ENCODE assay signal across 11 cellular contexts in the genomic region with DNA sequence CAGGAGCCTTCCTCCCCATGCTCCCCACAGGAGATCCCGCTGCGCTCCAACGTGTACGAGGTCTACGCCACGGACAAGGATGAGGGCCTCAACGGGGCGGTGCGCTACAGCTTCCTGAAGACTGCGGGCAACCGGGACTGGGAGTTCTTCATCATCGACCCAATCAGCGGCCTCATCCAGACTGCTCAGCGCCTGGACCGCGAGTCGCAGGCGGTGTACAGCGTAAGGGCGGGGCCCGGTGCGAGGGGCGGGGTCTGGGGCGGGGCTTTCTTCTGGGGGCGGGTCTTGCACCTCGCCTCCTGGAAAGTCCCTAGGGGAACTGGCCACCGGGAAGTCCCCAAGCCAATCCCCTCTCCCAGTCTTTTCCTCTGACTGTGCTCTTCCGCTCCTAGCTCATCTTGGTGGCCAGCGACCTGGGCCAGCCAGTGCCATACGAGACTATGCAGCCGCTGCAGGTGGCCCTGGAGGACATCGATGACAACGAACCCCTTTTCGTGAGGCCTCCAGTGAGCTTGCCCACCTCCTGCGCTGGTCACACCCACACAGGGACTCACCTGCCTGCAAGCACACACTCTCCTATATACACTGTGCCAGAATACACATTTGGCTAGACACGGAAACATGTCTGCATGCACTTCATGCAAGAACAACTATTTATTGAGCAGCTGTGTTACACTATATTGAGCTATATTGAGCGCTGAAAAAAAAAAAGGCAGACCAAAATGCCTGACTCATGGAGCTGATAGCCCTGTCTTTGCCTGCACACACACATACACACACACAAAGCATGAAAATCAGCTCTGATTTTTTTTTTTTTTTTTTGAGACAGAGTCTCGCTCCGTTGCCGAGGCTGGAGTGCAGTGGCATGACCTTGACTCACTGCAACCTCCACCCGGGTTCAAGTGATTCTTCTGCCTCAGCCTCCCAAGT. TPM values are rescaled to one million over a fixed set of nuclear protein-coding genes. Genes with fewer than 3 reads are reported as not detected.
DNase-seq lines count a peak whose midpoint lies in the region; ATAC-seq and TF ChIP-seq lines count a peak whose summit lies in the region.
"Had no signal": no experiment of that assay in that cellular context is flagged by ENCODE, and none has a peak within 500 bp of the region (broad histone marks: within the 10 kb centered on the region; RNA-seq: fewer than 3 reads in every experiment).

No MANE protein-coding gene starts in this region.

- DNase-seq in H9, result peak; percentile 94
- peak; percentile 71 for DNase-seq in WTC11 (ENCODE audit: low spot score)
- DNase-seq in psoas muscle, result no peak
- DNase-seq in RKO (ENCODE audit: low spot score), result no peak
- no peak for DNase-seq in WERI-Rb-1
- DNase-seq in activated naive CD8-positive, alpha-beta T cell treated with anti-CD3 and anti-CD28 coated beads, Interleukin-2, amount 50 U/mL, for 24 hours, result no peak
- DNase-seq: cerebellar nuclear complex, DMS79, T-helper 2 cell had no signal

- H3K18ac ChIP-seq in H9 (ENCODE audit: insufficient read length, low read depth, low read length), result no peak overlapping the region

- no peaks in the 10 kb centered on the region for H3K79me2 ChIP-seq in H9 (ENCODE audit: insufficient read depth, low read length)

- WGBS in H9 (ENCODE audit: extremely low coverage, insufficient read length, low lambda C conversion rate), result no CpG with 5 or more reads among the region's 41 CpGs
- 44 to 53% (median 52%) methylated on average over 41 of the region's 41 CpGs for WGBS in psoas muscle, 3 donors

- H2AFZ ChIP-seq in H9 (ENCODE audit: low read length), result no peak overlapping the region

- CTCF ChIA-PET in WTC11 (lab: Charles Lee), result interaction anchor here (0.5 to 3.1 kb wide), 16 partner anchors 9 to 1935 kb away, joined by 3 to 21 read pairs (median 5); a partner anchor contains a TSS

- peak overlapping the region; percentile 34 for H3K4me2 ChIP-seq in H9 (ENCODE audit: insufficient read depth, insufficient read length, low read length)

- no peak overlapping the region for H2BK20ac ChIP-seq in H9 (ENCODE audit: low read depth, low read length, poor library complexity, severe bottlenecking)

- POLR2A ChIA-PET in WTC11 (lab: Charles Lee), result interaction anchor here (0.6 to 1.1 kb wide), 3 partner anchors 13 to 526 kb away, joined by 3 to 4 read pairs (median 3); no protein-coding TSS in a partner anchor

- H3K9me3 ChIP-seq in H9 (ENCODE audit: control insufficient read depth, low read depth, low read length) (no peaks in the 10 kb centered on the region), iPS-20b (ENCODE audit: insufficient read depth, low read depth, low read length) (no peaks in the 10 kb centered on the region), psoas muscle (no peaks in the 10 kb centered on the region), WERI-Rb-1 (ENCODE audit: severe bottlenecking) (no peaks in the 10 kb centered on the region)

- H3K9ac ChIP-seq in H9 (ENCODE audit: extremely low read depth, insufficient read length, low read length) (no peak overlapping the region), iPS-20b (ENCODE audit: low read depth, low read length) (no peak overlapping the region)

- TF ChIP-seq CTCF in H9 (conservative IDR thresholded peaks at IDR 0.05), result no peak
- no peak for TF ChIP-seq CTCF in WTC11 (IDR thresholded peaks at IDR 0.05)
- TF ChIP-seq CTCF in psoas muscle (IDR thresholded peaks at IDR 0.05), result no peak
- TF ChIP-seq CTCF in WERI-Rb-1 (IDR thresholded peaks at IDR 0.05; ENCODE audit: low read depth, low read length), result no peak

- H3K27ac ChIP-seq in H9 (ENCODE audit: insufficient read length, low read depth, low read length) (no peak overlapping the region), iPS-20b (ENCODE audit: low read length) (no peak overlapping the region), psoas muscle (no peak overlapping the region), WERI-Rb-1 (no peak overlapping the region)

- H3K4me1 ChIP-seq in H9 (ENCODE audit: insufficient read depth, low read length) (no peaks in the 10 kb centered on the region), iPS-20b (ENCODE audit: insufficient read depth, low read length) (no peaks in the 10 kb centered on the region), psoas muscle (no peaks in the 10 kb centered on the region)

- H3K9me3 Mint-ChIP-seq in H9 (no peaks in the 10 kb centered on the region), WTC11 (no peaks in the 10 kb centered on the region)
- H3K9me3 Mint-ChIP-seq in activated naive CD8-positive, alpha-beta T cell treated with anti-CD3 and anti-CD28 coated beads, Interleukin-2, amount 50 U/mL, for 24 hours, result no peaks in the 10 kb centered on the region

- H3K27me3 ChIP-seq in H9 (ENCODE audit: insufficient read depth, low read length) (0 out of 2 replicates have a peak, but pooled peaks cover 3% of the 10 kb centered on the region), iPS-20b (ENCODE audit: insufficient read depth, low read length) (peaks cover 22% of the 10 kb centered on the region), psoas muscle (ENCODE audit: insufficient read depth in 3 of 3, low read length in 2 of 3) (no peaks in the 10 kb centered on the region), WERI-Rb-1 (ENCODE audit: insufficient read depth, low read depth, severe bottlenecking) (no peaks in the 10 kb centered on the region)

- H3K27me3 Mint-ChIP-seq in H9 (ENCODE audit: low read depth) (peaks cover 30% of the 10 kb centered on the region), WTC11 (ENCODE audit: low read depth) (peaks cover 18% of the 10 kb centered on the region)
- H3K27me3 Mint-ChIP-seq in activated naive CD8-positive, alpha-beta T cell treated with anti-CD3 and anti-CD28 coated beads, Interleukin-2, amount 50 U/mL, for 24 hours, result no peaks in the 10 kb centered on the region

- no peak overlapping the region for H3K4ac ChIP-seq in H9 (ENCODE audit: low read depth, low read length)

- ATAC-seq in WTC11, result peak; percentile 96
- ATAC-seq in psoas muscle, result peak in 3 of 4 donors; percentile 21 to 48 (median 40)
- no peak for ATAC-seq in HG03175 (IDR thresholded peaks at IDR 0.05; ENCODE audit: unreplicated experiment)
- no peak for ATAC-seq in activated naive CD8-positive, alpha-beta T cell treated with anti-CD3 and anti-CD28 coated beads, Interleukin-2, amount 50 U/mL, for 24 hours

- H4K8ac ChIP-seq in H9 (replicated peaks; ENCODE audit: insufficient read length, low read depth, low read length), result no peak overlapping the region

- H3K4me3 ChIP-seq in iPS-20b (ENCODE audit: low read length), result peak overlapping the region; percentile 15; the same call in 1 of the 2 replicates
- no peak overlapping the region for H3K4me3 ChIP-seq in psoas muscle
- H3K4me3 ChIP-seq in WERI-Rb-1 (ENCODE audit: low read depth, low read length), result no peak overlapping the region

- no peak overlapping the region for H2BK5ac ChIP-seq in H9 (ENCODE audit: insufficient read length, low read length)

- no peaks in the 10 kb centered on the region for H3K23me2 ChIP-seq in H9 (ENCODE audit: insufficient read length, low read depth, low read length, poor library complexity, severe bottlenecking)

- H2BK12ac ChIP-seq in H9 (ENCODE audit: insufficient read length, low read depth, low read length), result no peak overlapping the region

- H3K36me3 Mint-ChIP-seq in H9 (ENCODE audit: insufficient read depth in 1 of 3, low read depth in 3 of 3) (no peaks in the 10 kb centered on the region), WTC11 (no peaks in the 10 kb centered on the region)
- no peaks in the 10 kb centered on the region for H3K36me3 Mint-ChIP-seq in activated naive CD8-positive, alpha-beta T cell treated with anti-CD3 and anti-CD28 coated beads, Interleukin-2, amount 50 U/mL, for 24 hours (ENCODE audit: low read depth)

- no peak overlapping the region for H3K56ac ChIP-seq in H9 (ENCODE audit: insufficient read length, low read depth, low read length)

- H4K91ac ChIP-seq in H9 (ENCODE audit: insufficient read length, low read depth, low read length), result no peak overlapping the region

- no peak overlapping the region for H3T11ph ChIP-seq in H9 (ENCODE audit: low read length)

- H4K5ac ChIP-seq in H9 (ENCODE audit: insufficient read length, low read depth, low read length), result no peak overlapping the region

- no peak overlapping the region for H3K27ac Mint-ChIP-seq in H9
- H3K27ac Mint-ChIP-seq in WTC11, result no peak overlapping the region
- H3K27ac Mint-ChIP-seq in activated naive CD8-positive, alpha-beta T cell treated with anti-CD3 and anti-CD28 coated beads, Interleukin-2, amount 50 U/mL, for 24 hours, result no peak overlapping the region

- no peaks in the 10 kb centered on the region for H3K79me1 ChIP-seq in H9 (ENCODE audit: insufficient read depth, low read depth, low read length, poor library complexity, severe bottlenecking)

- no peak overlapping the region for H3K23ac ChIP-seq in H9 (ENCODE audit: insufficient read length, low read depth, low read length)

- H2AK5ac ChIP-seq in H9 (ENCODE audit: insufficient read length, low read length), result no peak overlapping the region

- H4K20me1 ChIP-seq in H9 (ENCODE audit: control insufficient read depth, insufficient read depth, insufficient read length), result no peaks in the 10 kb centered on the region

- intact Hi-C loops in psoas muscle (cut with DNase I), result loop anchor here in 1 of 2 donors (5.0 kb wide), 1 partner anchor 419 kb away; no protein-coding TSS in a partner anchor

- H3K4me3 Mint-ChIP-seq in H9 (peak overlapping the region in 1 of 2 experiments; percentile 42; a peak in 2 of 5 replicates), WTC11 (peak overlapping the region; percentile 60)
- no peak overlapping the region for H3K4me3 Mint-ChIP-seq in activated naive CD8-positive, alpha-beta T cell treated with anti-CD3 and anti-CD28 coated beads, Interleukin-2, amount 50 U/mL, for 24 hours

- peaks cover 4% of the 10 kb centered on the region in 2 experiments for H3K4me1 Mint-ChIP-seq in H9
- H3K4me1 Mint-ChIP-seq in WTC11, result peaks cover 3% of the 10 kb centered on the region
- peaks cover 2% of the 10 kb centered on the region for H3K4me1 Mint-ChIP-seq in activated naive CD8-positive, alpha-beta T cell treated with anti-CD3 and anti-CD28 coated beads, Interleukin-2, amount 50 U/mL, for 24 hours

- H2BK15ac ChIP-seq in H9 (ENCODE audit: low read depth, low read length), result no peak overlapping the region

- H3K14ac ChIP-seq in H9 (ENCODE audit: insufficient read depth, low read length), result no peak overlapping the region; the same call in 1 of the 2 replicates

- H2BK120ac ChIP-seq in H9 (ENCODE audit: low read depth, low read length, poor library complexity, severe bottlenecking), result no peak overlapping the region

- H3K36me3 ChIP-seq in iPS-20b (ENCODE audit: insufficient read depth, low read depth, low read length), result no peaks in the 10 kb centered on the region
- no peaks in the 10 kb centered on the region for H3K36me3 ChIP-seq in psoas muscle (ENCODE audit: insufficient read depth in 1 of 2, low read depth in 1 of 2)
- H3K36me3 ChIP-seq in WERI-Rb-1, result peaks cover 38% of the 10 kb centered on the region

TF ChIP-seq in WTC11, 78 proteins besides CTCF, POLR2A, EP300 and RAD21 (continues in another document):
- no peak for TF ChIP-seq SOX15 (CRISPR knock-in tag; IDR thresholded peaks at IDR 0.05)

RNA-seq across cellular contexts. Expression of a gene that starts 32.7 kb away (rescaled TPM):
- total RNA-seq in H9 (2021) (0.11 and 0.31 TPM in 2 replicates), WTC11 (2021) (0.74 to 1.3 TPM (median 0.78 TPM) in 3 replicates), psoas muscle (10 to 100 TPM; 12.5 to 20.4 (median 15.9) TPM)
- 10 to 100 TPM; 14.8 to 21.8 (median 19.0) TPM for polyA plus RNA-seq in psoas muscle

RNA-seq across cellular contexts. Expression of a gene that starts 45.0 kb away (rescaled TPM):
- total RNA-seq in H9 (2021), result 336 and 346 TPM in 2 replicates
- total RNA-seq in WTC11 (2021), result 397 to 474 TPM (median 462 TPM) in 3 replicates
- total RNA-seq in psoas muscle, result 1,000 to 10,000 TPM in 3 of 4 donors, 100 to 1,000 TPM in 1; 885 to 1,725 (median 1,143) TPM
- polyA plus RNA-seq in psoas muscle, result 1,000 to 10,000 TPM in 1 of 3 donors, 100 to 1,000 TPM in 2; 634 to 1,049 (median 695) TPM

Comparison
In these comparisons a context has a peak if more than half of its experiments do, and no peak if none do; other contexts are left out.
1. DNase-seq: peak in H9 (single experiment) and WTC11 (single experiment); none in psoas muscle (0 of 2), RKO (single experiment), WERI-Rb-1 (single experiment) and activated naive CD8-positive, alpha-beta T cell treated with anti-CD3 and anti-CD28 coated beads, Interleukin-2, amount 50 U/mL, for 24 hours (single experiment).
2. ATAC-seq: peak in WTC11 (single experiment) and psoas muscle (3 of 4); none in HG03175 (single experiment) and activated naive CD8-positive, alpha-beta T cell treated with anti-CD3 and anti-CD28 coated beads, Interleukin-2, amount 50 U/mL, for 24 hours (single experiment).